In the genomic region with DNA sequence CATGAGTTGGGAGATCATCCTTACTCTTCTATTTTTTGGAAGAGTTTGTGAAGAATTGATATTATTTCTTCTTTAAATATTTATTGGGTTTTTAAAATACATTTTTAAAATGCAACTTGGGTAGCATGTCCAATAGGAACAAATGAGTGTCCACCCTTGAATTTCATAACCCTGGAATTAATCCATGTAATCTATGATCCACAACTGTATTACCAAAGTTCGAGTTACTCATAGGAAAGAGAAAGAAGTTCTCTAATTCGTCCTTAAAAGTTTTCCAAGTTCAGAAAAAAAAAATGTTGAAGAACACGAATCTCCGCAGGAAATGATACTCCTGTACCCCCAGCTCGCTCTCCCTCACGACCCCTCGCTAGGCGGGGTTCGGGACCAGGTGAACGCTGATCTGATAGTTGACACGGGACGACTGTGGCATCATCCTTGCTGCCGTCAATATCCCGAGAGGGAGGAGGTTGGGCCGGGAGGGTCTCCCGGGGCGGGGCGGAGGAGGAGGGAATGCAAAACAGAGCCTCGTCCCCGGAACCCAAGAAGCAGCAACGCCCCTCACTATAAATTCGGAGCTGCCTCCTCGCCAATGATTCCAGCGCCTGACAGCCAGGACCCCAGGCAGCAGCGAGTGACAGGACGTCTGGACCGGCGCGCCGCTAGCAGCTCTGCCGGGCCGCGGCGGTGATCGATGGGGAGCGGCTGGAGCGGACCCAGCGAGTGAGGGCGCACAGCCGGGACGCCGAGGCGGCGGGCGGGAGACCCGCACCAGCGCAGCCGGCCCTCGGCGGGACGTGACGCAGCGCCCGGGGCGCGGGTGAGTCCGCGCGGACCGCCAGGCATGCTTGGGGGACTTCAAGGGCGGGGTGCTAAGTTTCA, we compare ENCODE assay signal across 9 cellular contexts. TPM values are rescaled to one million over a fixed set of nuclear protein-coding genes. Genes with fewer than 3 reads are reported as not detected.
DNase-seq lines count a peak whose midpoint lies in the region; ATAC-seq and TF ChIP-seq lines count a peak whose summit lies in the region.
"Had no signal": no experiment of that assay in that cellular context is flagged by ENCODE, and none has a peak within 500 bp of the region (broad histone marks: within the 10 kb centered on the region; RNA-seq: fewer than 3 reads in every experiment).

A gene (plus strand): TSS at position 593 of the 879 bp plus-strand sequence. CDS start 43,133 bp downstream, outside the sequence.

- 2 to 17% methylated on average over 2 to 11 of the region's 61 CpGs for WGBS in gastroesophageal sphincter (ENCODE audit: low coverage in 1 of 2), 2 donors

- TF ChIP-seq CTCF in BE2C (IDR thresholded peaks at IDR 0.05; ENCODE audit: low read depth, low read length) (no peak), Peyer's patch (IDR thresholded peaks at IDR 0.05) (no peak), gastroesophageal sphincter (IDR thresholded peaks at IDR 0.05) (no peak), omental fat pad (IDR thresholded peaks at IDR 0.05) (no peak)

- H3K9me3 ChIP-seq in BE2C (no peaks in the 10 kb centered on the region), Peyer's patch (no peaks in the 10 kb centered on the region), gastroesophageal sphincter (no peaks in the 10 kb centered on the region)

- peak; percentile 58 for DNase-seq in BE2C
- DNase-seq in Peyer's patch, result peak in 2 of 3 donors; percentile 57 to 63
- DNase-seq in omental fat pad (ENCODE audit: low spot score), result peak; percentile 33
- DNase-seq in putamen (ENCODE audit: low spot score), result no peak
- no peak for DNase-seq in NK-92 (lab: John Stamatoyannopoulos, UW; ENCODE audit: unreplicated experiment)
- DNase-seq in globus pallidus (ENCODE audit: low spot score), result no peak

- H3K4me3 ChIP-seq in BE2C (ENCODE audit: low read depth, low read length), result peak within 1 kb of the TSS; percentile 50
- H3K4me3 ChIP-seq in Peyer's patch, result peak within 1 kb of the TSS; percentile 22 to 61 (median 43)
- peak within 1 kb of the TSS; percentile 50 to 66 for H3K4me3 ChIP-seq in gastroesophageal sphincter

- no peaks in the 10 kb centered on the region for H3K4me1 ChIP-seq in BE2C
- H3K4me1 ChIP-seq in Peyer's patch, result no peaks in the 10 kb centered on the region
- H3K4me1 ChIP-seq in gastroesophageal sphincter, result peaks cover 0 to 28% (median 0%) of the 10 kb centered on the region in 3 donors

- H3K27ac ChIP-seq in Peyer's patch (peak within 1 kb of the TSS in 2 of 4 donors; percentile 26 to 42), gastroesophageal sphincter (peak within 1 kb of the TSS; percentile 1 to 81 (median 60))

- TF ChIP-seq POLR2A in Peyer's patch (IDR thresholded peaks at IDR 0.05) (peak in 1 of 2 donors; percentile 35), gastroesophageal sphincter (IDR thresholded peaks at IDR 0.05) (peak; percentile 41 to 67), GM18505 (IDR thresholded peaks at IDR 0.05; ENCODE audit: borderline replicate concordance, extremely low read depth, insufficient read depth, insufficient read length) (no peak)

- peak; percentile 89 for ATAC-seq in gastroesophageal sphincter
- ATAC-seq in omental fat pad (ENCODE audit: low FRiP score), result peak; percentile 75
- ATAC-seq in GM18505 (IDR thresholded peaks at IDR 0.05; ENCODE audit: unreplicated experiment), result no peak

- H3K27me3 ChIP-seq in BE2C (peaks cover 54% of the 10 kb centered on the region), Peyer's patch (no peaks in the 10 kb centered on the region), gastroesophageal sphincter (no peaks in the 10 kb centered on the region)

- no peaks in the 10 kb centered on the region for H3K36me3 ChIP-seq in BE2C
- H3K36me3 ChIP-seq in Peyer's patch, result no peaks in the 10 kb centered on the region
- H3K36me3 ChIP-seq in gastroesophageal sphincter, result no peaks in the 10 kb centered on the region

- no peak for TF ChIP-seq EP300 in gastroesophageal sphincter (IDR thresholded peaks at IDR 0.05)

RNA-seq across cellular contexts. Expression of the gene that starts here (rescaled TPM):
- polyA plus RNA-seq in BE2C (2012; ENCODE audit: insufficient read depth, insufficient read length, low read depth), result not detected
- total RNA-seq in Peyer's patch (1 to 10 TPM in 2 of 4 donors, under 1 TPM in 1, not detected in 1; 0.70 to 3.8 (median 1.2) TPM), gastroesophageal sphincter (10 to 100 TPM; 13.4 to 32.4 (median 22.0) TPM), omental fat pad (100 to 1,000 TPM in 1 of 4 donors, 10 to 100 TPM in 3; 10.3 to 163 (median 47.1) TPM)
- total RNA-seq: G401 had no signal

Comparison
In these comparisons a context has a peak if more than half of its experiments do, and no peak if none do; other contexts are left out.
1. DNase-seq: peak in BE2C (single experiment), Peyer's patch (2 of 3) and omental fat pad (single experiment); none in putamen (single experiment), NK-92 (single experiment) and globus pallidus (single experiment).
2. Peak in every context shown above with its lines, with median percentiles within 50 percentile points of each other: H3K4me3 ChIP-seq.